ENCODE assay signal across 31 cellular contexts in the genomic region with DNA sequence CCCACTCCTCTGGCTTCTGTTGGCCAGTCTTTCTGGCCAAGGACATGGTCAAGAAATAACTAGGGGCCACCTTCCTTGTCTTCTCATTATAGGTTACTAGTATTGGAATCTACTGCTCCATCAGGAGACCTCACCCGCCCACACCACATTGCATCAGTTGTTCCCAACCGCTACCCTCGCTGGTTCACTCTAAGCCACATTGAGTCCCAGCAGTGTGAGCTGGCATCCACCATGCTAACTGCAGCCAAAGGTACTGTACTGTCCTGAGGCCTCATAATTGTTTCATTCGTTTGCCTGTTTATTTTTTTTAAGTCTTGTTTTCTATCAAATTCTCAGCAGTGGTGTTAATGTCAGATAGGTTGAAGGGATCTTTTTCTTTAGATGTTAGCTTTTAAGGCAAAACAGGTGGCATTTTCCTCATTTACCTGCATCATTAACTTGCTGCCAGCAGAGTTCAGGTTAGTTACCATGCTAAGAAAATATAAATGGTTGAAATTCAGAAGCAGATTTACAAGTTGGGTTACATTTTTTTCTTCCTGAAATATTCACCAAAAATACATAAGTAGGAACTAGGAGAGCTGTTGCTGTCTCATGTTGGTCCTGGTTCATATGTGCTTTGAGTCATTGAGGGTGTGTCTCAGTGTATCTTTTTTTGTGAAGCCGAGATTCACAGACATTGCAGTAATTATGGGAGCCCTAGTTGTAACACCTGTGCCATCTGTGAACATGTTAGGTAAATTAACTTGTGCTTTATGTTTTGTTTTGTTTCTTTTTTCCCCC.
DNase-seq lines count a peak whose midpoint lies in the region; ATAC-seq and TF ChIP-seq lines count a peak whose summit lies in the region.
"Had no signal": no experiment of that assay in that cellular context is flagged by ENCODE, and none has a peak within 500 bp of the region (broad histone marks: within the 10 kb centered on the region; RNA-seq: fewer than 3 reads in every experiment).

No MANE protein-coding gene starts in this region.

- H3K4me1 Mint-ChIP-seq in WTC11 (no peaks in the 10 kb centered on the region), type B pancreatic cell (ENCODE audit: unreplicated experiment) (no peaks in the 10 kb centered on the region)

- H3K9me3 Mint-ChIP-seq in WTC11 (peaks cover 25% of the 10 kb centered on the region), type B pancreatic cell (peaks cover 4% of the 10 kb centered on the region)

- TF ChIP-seq CTCF in WTC11 (IDR thresholded peaks at IDR 0.05) (no peak), type B pancreatic cell (conservative IDR thresholded peaks at IDR 0.05) (no peak)

- H3K36me3 Mint-ChIP-seq in WTC11 (peaks cover 51% of the 10 kb centered on the region), type B pancreatic cell (peaks cover 62% of the 10 kb centered on the region)

- H3K27ac ChIP-seq in epithelial cell of prostate: peak overlapping the region; percentile 55
- H3K27ac ChIP-seq: BLaER1, psoas muscle, SJSA1, stomach, thyroid gland, WERI-Rb-1 had no signal

- H3K27me3 Mint-ChIP-seq in WTC11 (ENCODE audit: low read depth) (no peaks in the 10 kb centered on the region), type B pancreatic cell (no peaks in the 10 kb centered on the region)
- H3K27me3 Mint-ChIP-seq: activated CD4-positive, alpha-beta T cell treated with anti-CD3 and anti-CD28 coated beads, Interleukin-2, amount 10 ng/mL, durations not matched to agents 24 days and 14 days; naive B cell had no signal

- POLR2A ChIA-PET in WTC11 (lab: Charles Lee): no interaction called here

- peak; percentile 23 for DNase-seq in HPDE6-E6E7 (ENCODE audit: extremely low spot score)
- no peak for DNase-seq in WTC11 (ENCODE audit: low spot score)
- peak; percentile 40 for DNase-seq in epithelial cell of prostate (ENCODE audit: low read depth, low spot score)
- DNase-seq in type B pancreatic cell (ENCODE audit: extremely low spot score, unreplicated experiment): no peak
- no peak for DNase-seq in NCI-H1694 (lab: John Stamatoyannopoulos, UW)
- no peak for DNase-seq in superior temporal gyrus (ENCODE audit: extremely low spot score)
- DNase-seq: activated CD4-positive, alpha-beta T cell treated with anti-CD3 and anti-CD28 coated beads, Interleukin-2, amount 10 ng/mL, durations not matched to agents 24 days and 14 days; activated CD8-positive, alpha-beta memory T cell treated with anti-CD3 and anti-CD28 coated beads for 24 hours; activated effector memory CD4-positive, alpha-beta T cell treated with anti-CD3 and anti-CD28 coated beads, Interleukin-2, amount 50 U/mL, for 16 hours; activated T-cell treated with anti-CD3 and anti-CD28 coated beads for 4 hours; cerebellar nuclear complex; DMS153; dorsolateral prefrontal cortex; naive B cell; NCI-H1417 treated with DMSO at 0.1 percent for 48 hours; NCI-H2081 treated with DMSO at 0.1 percent for 48 hours; NCI-H345; NCI-H748 treated with DMSO at 0.1 percent for 48 hours; psoas muscle; stimulated activated CD4-positive, alpha-beta T cell treated with anti-CD3 and anti-CD28 coated beads, Interleukin-12 subunit alpha, Interleukin-12 subunit beta, amount 100 ng/mL, for 4 hours; stimulated activated CD4-positive, alpha-beta T cell treated with anti-CD3 and anti-CD28 coated beads, Interleukin-2, amount 100 ng/mL, for 48 hours; stomach; T-helper 9 cell; thyroid gland; WERI-Rb-1 had no signal

- CTCF ChIA-PET in WTC11 (lab: Charles Lee): no interaction called here

- ATAC-seq in WTC11 (no peak), HG02678 (IDR thresholded peaks at IDR 0.05; ENCODE audit: unreplicated experiment) (no peak)
- ATAC-seq: HepG2, left lobe of liver, psoas muscle, sciatic nerve had no signal

- H3K27ac Mint-ChIP-seq in WTC11: peak overlapping the region; percentile 67
- peak overlapping the region; percentile 79 for H3K27ac Mint-ChIP-seq in type B pancreatic cell
- H3K27ac Mint-ChIP-seq: activated CD4-positive, alpha-beta T cell treated with anti-CD3 and anti-CD28 coated beads, Interleukin-2, amount 10 ng/mL, durations not matched to agents 24 days and 14 days had no signal

- H3K4me3 Mint-ChIP-seq in WTC11 (no peak overlapping the region), type B pancreatic cell (peak overlapping the region; percentile 38)
- H3K4me3 Mint-ChIP-seq: activated CD4-positive, alpha-beta T cell treated with anti-CD3 and anti-CD28 coated beads, Interleukin-2, amount 10 ng/mL, durations not matched to agents 24 days and 14 days; naive B cell had no signal

TF ChIP-seq in WTC11, 78 proteins besides CTCF, POLR2A, EP300 and RAD21:
- no peak for TF ChIP-seq ESRRA (CRISPR knock-in tag; IDR thresholded peaks at IDR 0.05; ENCODE audit: borderline replicate concordance)
- TF ChIP-seq FOXK1 (CRISPR knock-in tag; IDR thresholded peaks at IDR 0.05): no peak
- TF ChIP-seq ATF1 (CRISPR knock-in tag; IDR thresholded peaks at IDR 0.05): no peak
- TF ChIP-seq JAZF1 (CRISPR knock-in tag; IDR thresholded peaks at IDR 0.05): no peak
- TF ChIP-seq, protein P1, sequence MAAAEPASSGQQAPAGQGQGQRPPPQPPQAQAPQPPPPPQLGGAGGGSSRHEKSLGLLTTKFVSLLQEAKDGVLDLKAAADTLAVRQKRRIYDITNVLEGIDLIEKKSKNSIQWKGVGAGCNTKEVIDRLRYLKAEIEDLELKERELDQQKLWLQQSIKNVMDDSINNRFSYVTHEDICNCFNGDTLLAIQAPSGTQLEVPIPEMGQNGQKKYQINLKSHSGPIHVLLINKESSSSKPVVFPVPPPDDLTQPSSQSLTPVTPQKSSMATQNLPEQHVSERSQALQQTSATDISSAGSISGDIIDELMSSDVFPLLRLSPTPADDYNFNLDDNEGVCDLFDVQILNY (CRISPR knock-in tag; IDR thresholded peaks at IDR 0.05): no peak
- no peak for TF ChIP-seq ZNF416 (CRISPR knock-in tag; IDR thresholded peaks at IDR 0.05)
- no peak for TF ChIP-seq MXD4 (CRISPR knock-in tag; IDR thresholded peaks at IDR 0.05; ENCODE audit: borderline replicate concordance)
- TF ChIP-seq, protein P2, sequence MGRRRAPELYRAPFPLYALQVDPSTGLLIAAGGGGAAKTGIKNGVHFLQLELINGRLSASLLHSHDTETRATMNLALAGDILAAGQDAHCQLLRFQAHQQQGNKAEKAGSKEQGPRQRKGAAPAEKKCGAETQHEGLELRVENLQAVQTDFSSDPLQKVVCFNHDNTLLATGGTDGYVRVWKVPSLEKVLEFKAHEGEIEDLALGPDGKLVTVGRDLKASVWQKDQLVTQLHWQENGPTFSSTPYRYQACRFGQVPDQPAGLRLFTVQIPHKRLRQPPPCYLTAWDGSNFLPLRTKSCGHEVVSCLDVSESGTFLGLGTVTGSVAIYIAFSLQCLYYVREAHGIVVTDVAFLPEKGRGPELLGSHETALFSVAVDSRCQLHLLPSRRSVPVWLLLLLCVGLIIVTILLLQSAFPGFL (CRISPR knock-in tag; IDR thresholded peaks at IDR 0.05; ENCODE audit: borderline replicate concordance): no peak
- no peak for TF ChIP-seq PRRX2 (CRISPR knock-in tag; IDR thresholded peaks at IDR 0.05)
- TF ChIP-seq SMAD3 (CRISPR knock-in tag; IDR thresholded peaks at IDR 0.05; ENCODE audit: borderline replicate concordance): no peak
TF ChIP-seq in WTC11: peak in this region for 0.

Comparison
In these comparisons a context has a peak if more than half of its experiments do, and no peak if none do; other contexts are left out.
1. DNase-seq: peak in HPDE6-E6E7 (single experiment) and epithelial cell of prostate (single experiment); none in WTC11 (single experiment), type B pancreatic cell (single experiment), NCI-H1694 (single experiment) and superior temporal gyrus (single experiment).